ENCODE assay signal across 4 cellular contexts in the genomic region with DNA sequence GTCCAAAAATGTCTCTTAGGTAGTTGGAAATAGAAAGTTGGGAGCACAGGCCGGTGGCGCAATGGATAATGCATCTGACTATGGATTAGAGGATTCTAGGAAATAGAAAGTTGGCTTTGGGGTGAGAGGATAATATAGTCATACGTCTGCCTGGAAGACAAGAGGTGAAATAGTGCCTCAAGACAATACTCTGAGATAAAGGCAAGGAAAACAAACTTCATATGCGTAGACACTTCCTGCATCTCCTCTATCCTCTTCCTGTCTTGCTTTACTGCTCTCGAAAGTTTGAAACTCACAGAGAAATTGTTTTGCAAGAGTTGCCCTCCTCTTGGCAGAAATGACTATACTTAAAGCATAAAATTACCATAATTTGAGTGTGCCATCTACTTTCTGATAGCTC.
"Had no signal": no experiment of that assay in that cellular context is flagged by ENCODE, and none has a peak within 500 bp of the region (broad histone marks: within the 10 kb centered on the region; RNA-seq: fewer than 3 reads in every experiment).

No MANE protein-coding gene starts in this region.

- H3K4me3 ChIP-seq: GM23338 had no signal

- H3K4me3 Mint-ChIP-seq: GM23338, H9, IgD-negative memory B cell had no signal

- H3K36me3 Mint-ChIP-seq: IgD-negative memory B cell had no signal

- H2AFZ ChIP-seq: GM23338 had no signal

- H3K9me3 Mint-ChIP-seq: GM23338, H9 had no signal

- H3K4me1 Mint-ChIP-seq: GM23338, H9, IgD-negative memory B cell had no signal

- H3K27ac Mint-ChIP-seq: GM23338, H9, IgD-negative memory B cell had no signal

- H3K27me3 Mint-ChIP-seq: IgD-negative memory B cell had no signal

- H3K4me2 ChIP-seq: GM23338 had no signal

- DNase-seq: H9, HCEC 1CT had no signal
